In the genomic region with DNA sequence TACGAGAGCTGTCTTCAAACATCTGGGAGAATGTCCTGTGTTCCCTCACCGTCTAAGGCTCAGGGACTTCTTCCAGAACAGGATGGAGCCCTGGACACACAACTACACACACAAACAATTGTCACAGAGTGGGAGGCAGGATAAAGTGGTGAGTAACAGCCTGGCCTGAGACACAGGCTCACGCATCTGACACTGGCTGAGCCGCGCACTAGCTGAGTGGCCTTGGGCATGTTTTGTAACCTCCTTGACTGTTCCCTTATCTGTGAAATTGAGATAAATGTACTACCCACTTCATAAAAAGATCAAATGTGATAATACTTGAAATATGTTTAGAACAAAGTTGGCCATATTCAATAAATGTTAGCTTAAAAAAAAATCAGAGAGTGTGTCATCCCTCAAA, we compare ENCODE assay signal across 32 cellular contexts.
DNase-seq lines count a peak whose midpoint lies in the region; ATAC-seq, FAIRE-seq and TF ChIP-seq lines count a peak whose summit lies in the region.
"Had no signal": no experiment of that assay in that cellular context is flagged by ENCODE, and none has a peak within 500 bp of the region (broad histone marks: within the 10 kb centered on the region; RNA-seq: fewer than 3 reads in every experiment).

No MANE protein-coding gene starts in this region.

- H3K4me3 ChIP-seq in SK-N-SH (ENCODE audit: low read depth in 2 of 2, low read length in 1 of 2) = no peak overlapping the region
- H3K4me3 ChIP-seq in astrocyte (ENCODE audit: insufficient read depth, low read depth, low read length) = no peak overlapping the region
- H3K4me3 ChIP-seq in upper lobe of right lung = no peak overlapping the region
- H3K4me3 ChIP-seq in ovary = no peak overlapping the region
- H3K4me3 ChIP-seq: heart left ventricle, psoas muscle, SK-N-MC, transverse colon had no signal

- no peaks in the 10 kb centered on the region for H3K9me3 Mint-ChIP-seq in astrocyte (ENCODE audit: unreplicated experiment)
- H3K9me3 Mint-ChIP-seq: activated CD4-positive, alpha-beta memory T cell treated with anti-CD3 and anti-CD28 coated beads for 36 hours; activated T-cell treated with anti-CD3 and anti-CD28 coated beads, Interleukin-2, amount 50 U/mL, for 72 hours; central memory CD8-positive, alpha-beta T cell; effector memory CD8-positive, alpha-beta T cell; T-helper 1 cell treated with Interleukin-12 subunit alpha and Interleukin-12 subunit beta and Interleukin-4 antibody, amounts not matched to agents 30 μg/mL and 1 μg/mL, for 36 hours had no signal

- H3F3A ChIP-seq in SK-N-SH (replicated peaks; ENCODE audit: insufficient read depth) = no peaks in the 10 kb centered on the region

- TF ChIP-seq EP300 in SK-N-SH (IDR thresholded peaks at IDR 0.05; ENCODE audit: borderline replicate concordance in 1 of 2, low read depth in 1 of 2, low read length in 1 of 2) (peak in 1 of 2 experiments; percentile 20; a peak in 1 of 4 replicates), ovary (IDR thresholded peaks at IDR 0.05) (no peak)

- peak; percentile 56 for DNase-seq in SK-N-SH
- peak; percentile 25 for DNase-seq in astrocyte (ENCODE audit: low read depth)
- DNase-seq in islet precursor cell = peak; percentile 68
- no peak for DNase-seq in upper lobe of right lung
- DNase-seq in EL = no peak
- DNase-seq in ovary = no peak
- no peak for DNase-seq in NCI-H2081 treated with DMSO at 0.1 percent for 48 hours (lab: John Stamatoyannopoulos, UW)
- DNase-seq: activated CD4-positive, alpha-beta memory T cell treated with anti-CD3 and anti-CD28 coated beads for 36 hours; activated T-cell treated with anti-CD3 and anti-CD28 coated beads, Interleukin-2, amount 50 U/mL, for 72 hours; Calu3; DMS79 treated with DMSO at 0.1 percent for 48 hours; effector memory CD8-positive, alpha-beta T cell; erythroblast; foreskin keratinocyte; GF-D8; heart left ventricle; kidney; NCI-H2029; NCI-H526; NK-92 treated with Interleukin-12 subunit alpha and Interleukin-12 subunit beta, amount 100 ng/mL, for 24 hours; occipital lobe; psoas muscle; stimulated activated CD4-positive, alpha-beta T cell treated with anti-CD3 and anti-CD28 coated beads, Interleukin-4, amount 100 ng/mL, for 4 hours; transverse colon had no signal

- H3K4me1 ChIP-seq in SK-N-SH (ENCODE audit: control insufficient read depth in 1 of 2, insufficient read depth in 2 of 2, low read depth in 1 of 2, low read length in 1 of 2) (peaks cover 0 to 17% of the 10 kb centered on the region in 2 experiments; a peak in 1 of 4 replicates), astrocyte (ENCODE audit: insufficient read depth, low read length) (no peaks in the 10 kb centered on the region), upper lobe of right lung (peaks cover 27% of the 10 kb centered on the region), ovary (ENCODE audit: insufficient read depth) (peaks cover 17% of the 10 kb centered on the region)
- H3K4me1 ChIP-seq: foreskin keratinocyte had no signal

- H3K4me2 ChIP-seq in SK-N-SH (no peak overlapping the region), astrocyte (ENCODE audit: low read length) (no peak overlapping the region)

- H3K9ac ChIP-seq in SK-N-SH (no peak overlapping the region), astrocyte (ENCODE audit: low read length) (no peak overlapping the region)

- POLR2A ChIA-PET in SK-N-SH (lab: Yijun Ruan, JAX) = interaction anchor here (0.7 kb wide), 1 partner anchor 157 kb away, joined by 3 read pairs; no protein-coding TSS in a partner anchor

- no peaks in the 10 kb centered on the region for H3K79me2 ChIP-seq in SK-N-SH (ENCODE audit: insufficient read depth)
- no peaks in the 10 kb centered on the region for H3K79me2 ChIP-seq in astrocyte (ENCODE audit: insufficient read depth, low read length)

- H3K27ac ChIP-seq in SK-N-SH (ENCODE audit: low read depth in 2 of 2, low read length in 1 of 2) (no peak overlapping the region), astrocyte (ENCODE audit: low read depth, low read length) (no peak overlapping the region), upper lobe of right lung (no peak overlapping the region), ovary (no peak overlapping the region)
- H3K27ac ChIP-seq: 22Rv1, C4-2B, foreskin keratinocyte, heart left ventricle, psoas muscle, SK-N-MC, transverse colon had no signal

- H3K9me2 ChIP-seq in SK-N-SH = no peaks in the 10 kb centered on the region

- H3K36me3 ChIP-seq in SK-N-SH (replicated peaks in 1 of 2; ENCODE audit: control insufficient read depth in 1 of 2, insufficient read depth in 2 of 2, low read length in 1 of 2) = no peaks in the 10 kb centered on the region
- no peaks in the 10 kb centered on the region for H3K36me3 ChIP-seq in astrocyte (ENCODE audit: insufficient read depth, low read length)
- H3K36me3 ChIP-seq in upper lobe of right lung = no peaks in the 10 kb centered on the region
- H3K36me3 ChIP-seq in ovary = no peaks in the 10 kb centered on the region
- H3K36me3 ChIP-seq: heart left ventricle, transverse colon had no signal

- ATAC-seq in SK-N-SH treated with all-trans-retinoic acid at 6 μM for 48 hours (no peak; the same call in 2 of the 3 replicates), upper lobe of right lung (peak; percentile 28)
- ATAC-seq: activated CD4-positive, CD25-positive, alpha-beta regulatory T cell treated with anti-CD3 and anti-CD28 coated beads, Interleukin-2, amount 50 U/mL, for 24 hours; activated T-cell treated with anti-CD3 and anti-CD28 coated beads, Interleukin-2, amount 50 U/mL, for 72 hours; effector memory CD8-positive, alpha-beta T cell; foreskin keratinocyte; psoas muscle had no signal

- CTCF ChIA-PET in SK-N-SH (lab: Yijun Ruan, JAX) = interaction anchor here (0.9 kb wide), 1 partner anchor 65 kb away, joined by 3 read pairs; no protein-coding TSS in a partner anchor

- peaks cover 8% of the 10 kb centered on the region for H3K27me3 Mint-ChIP-seq in astrocyte (ENCODE audit: low read depth, unreplicated experiment)
- H3K27me3 Mint-ChIP-seq: activated CD4-positive, alpha-beta memory T cell treated with anti-CD3 and anti-CD28 coated beads for 36 hours; central memory CD8-positive, alpha-beta T cell; effector memory CD8-positive, alpha-beta T cell had no signal

- intact Hi-C loops in upper lobe of right lung (cut with DNase I) = no loop called here
- intact Hi-C loops in ovary (cut with DNase I) = loop anchor here in 1 of 4 donors (5.0 kb wide), 1 partner anchor 36 kb away; no protein-coding TSS in a partner anchor

- H3K27ac Mint-ChIP-seq in astrocyte (ENCODE audit: unreplicated experiment) = no peak overlapping the region
- H3K27ac Mint-ChIP-seq: activated CD4-positive, alpha-beta memory T cell treated with anti-CD3 and anti-CD28 coated beads for 36 hours; activated T-cell treated with anti-CD3 and anti-CD28 coated beads, Interleukin-2, amount 50 U/mL, for 72 hours; T-helper 1 cell treated with Interleukin-12 subunit alpha and Interleukin-12 subunit beta and Interleukin-4 antibody, amounts not matched to agents 30 μg/mL and 1 μg/mL, for 36 hours had no signal

- H3K27me3 ChIP-seq in SK-N-SH (ENCODE audit: insufficient read depth) (no peaks in the 10 kb centered on the region), astrocyte (ENCODE audit: insufficient read depth, low read length) (no peaks in the 10 kb centered on the region), upper lobe of right lung (no peaks in the 10 kb centered on the region), ovary (no peaks in the 10 kb centered on the region)
- H3K27me3 ChIP-seq: foreskin keratinocyte, heart left ventricle, transverse colon had no signal

- H3K9me3 ChIP-seq in SK-N-SH (no peaks in the 10 kb centered on the region), astrocyte (ENCODE audit: insufficient read depth, low read depth, low read length) (no peaks in the 10 kb centered on the region), upper lobe of right lung (no peaks in the 10 kb centered on the region), ovary (no peaks in the 10 kb centered on the region)
- H3K9me3 ChIP-seq: heart left ventricle, psoas muscle, transverse colon had no signal

- peaks cover 2% of the 10 kb centered on the region for H3K4me1 Mint-ChIP-seq in astrocyte (ENCODE audit: low read depth, unreplicated experiment)

- H2AFZ ChIP-seq in SK-N-SH (ENCODE audit: low read depth) (no peak overlapping the region), astrocyte (ENCODE audit: low read depth, low read length) (no peak overlapping the region)

- H3K36me3 Mint-ChIP-seq in astrocyte (ENCODE audit: low read depth, unreplicated experiment) = no peaks in the 10 kb centered on the region
- H3K36me3 Mint-ChIP-seq: activated CD4-positive, alpha-beta memory T cell treated with anti-CD3 and anti-CD28 coated beads for 36 hours had no signal

- TF ChIP-seq RAD21 in SK-N-SH (IDR thresholded peaks at IDR 0.05; ENCODE audit: low read length) = no peak

- H4K20me1 ChIP-seq in SK-N-SH (ENCODE audit: insufficient read depth) (no peaks in the 10 kb centered on the region), astrocyte (ENCODE audit: insufficient read depth, low read length) (no peaks in the 10 kb centered on the region)

- TF ChIP-seq CTCF in SK-N-SH (IDR thresholded peaks at IDR 0.05) (no peak), astrocyte (IDR thresholded peaks at IDR 0.05; ENCODE audit: insufficient read depth, low read depth, low read length) (no peak), upper lobe of right lung (IDR thresholded peaks at IDR 0.05) (no peak), ovary (IDR thresholded peaks at IDR 0.05) (no peak)

- no peak overlapping the region for H3K4me3 Mint-ChIP-seq in astrocyte (ENCODE audit: unreplicated experiment)
- H3K4me3 Mint-ChIP-seq: activated CD4-positive, alpha-beta memory T cell treated with anti-CD3 and anti-CD28 coated beads for 36 hours; activated T-cell treated with anti-CD3 and anti-CD28 coated beads, Interleukin-2, amount 50 U/mL, for 72 hours; central memory CD8-positive, alpha-beta T cell; T-helper 1 cell treated with Interleukin-12 subunit alpha and Interleukin-12 subunit beta and Interleukin-4 antibody, amounts not matched to agents 30 μg/mL and 1 μg/mL, for 36 hours had no signal

- no peak for TF ChIP-seq POLR2A in ovary (IDR thresholded peaks at IDR 0.05)

- WGBS in SK-N-SH (ENCODE audit: low lambda C conversion rate) = 73% methylated on average over 5 of the region's 5 CpGs
- WGBS in ovary, 3 donors = 75 to 91% (median 82%) methylated on average over 5 of the region's 5 CpGs

- FAIRE-seq in astrocyte (lab: Jason Lieb, UNC) = no peak
- FAIRE-seq: kidney, TTC549 had no signal

TF ChIP-seq in SK-N-SH, 30 proteins besides CTCF, POLR2A, EP300 and RAD21:
- no peak for TF ChIP-seq MEF2A (IDR thresholded peaks at IDR 0.05; ENCODE audit: borderline replicate concordance, low read depth)
- peak; percentile 21; the same call in 1 of the 2 replicates for TF ChIP-seq RCOR1 (IDR thresholded peaks at IDR 0.05; ENCODE audit: low read length)
- peak; percentile 62 for TF ChIP-seq GATA2 (CRISPR knock-in tag; IDR thresholded peaks at IDR 0.05)

Comparison
In these comparisons a context has a peak if more than half of its experiments do, and no peak if none do; other contexts are left out.
1. DNase-seq: peak in SK-N-SH (single experiment), astrocyte (single experiment) and islet precursor cell (single experiment); none in upper lobe of right lung (single experiment), EL (single experiment), ovary (0 of 5) and NCI-H2081 treated with DMSO at 0.1 percent for 48 hours (single experiment).